In genomic region chr22:41745968-41746367, GRCh38 we compare ENCODE assay signal across 14 cellular contexts. TPM values are rescaled to one million over a fixed set of nuclear protein-coding genes. Genes with fewer than 3 reads are reported as not detected.
A peak's percentile ranks its signal among the peaks of the same experiment; 100 is the strongest.
DNase-seq lines count a peak whose midpoint lies in the region; ATAC-seq, FAIRE-seq and TF ChIP-seq lines count a peak whose summit lies in the region.
"Had no signal": no experiment of that assay in that cellular context is flagged by ENCODE, and none has a peak within 500 bp of the region (broad histone marks: within the 10 kb centered on the region; RNA-seq: fewer than 3 reads in every experiment).

No MANE protein-coding gene starts in this region.

- no peak overlapping the region for H3K4me3 Mint-ChIP-seq in stimulated activated memory B cell treated with anti-CD40 and anti-IgM and Interleukin-4, amounts not matched to agents 10 μg/mL and 1 μg/mL and 100 μg/mL, for 72 hours
- H3K4me3 Mint-ChIP-seq: CD4-positive, alpha-beta memory T cell; HFFc6 had no signal

- intact Hi-C loops in GM12878 (cut with micrococcal nuclease; ENCODE audit: unreplicated experiment), result loop anchor here (1.0 to 5.0 kb wide), 4 partner anchors 49 to 195 kb away; partner anchors contain the start of gene MEI1

- H3K36me3 ChIP-seq in GM12878 (ENCODE audit: control insufficient read depth in 2 of 2, insufficient read depth in 2 of 2, low read length in 1 of 2), result no peaks in the 10 kb centered on the region
- H3K36me3 ChIP-seq: BLaER1 had no signal

- DNase-seq in GM12865 (ENCODE audit: low read depth) (peak; percentile 45), GM12878 (ENCODE audit: low read depth, low spot score) (no peak), HEK293T (ENCODE audit: extremely low spot score) (no peak)
- no peak for DNase-seq in activated naive CD4-positive, alpha-beta T cell treated with Interleukin-2 at 50 U/mL for 16 hours
- DNase-seq: NCI-H524 treated with DMSO at 0.1 percent for 48 hours had no signal

- H3K9me3 Mint-ChIP-seq in stimulated activated memory B cell treated with anti-CD40 and anti-IgM and Interleukin-4, amounts not matched to agents 10 μg/mL and 1 μg/mL and 100 μg/mL, for 72 hours, result no peaks in the 10 kb centered on the region
- H3K9me3 Mint-ChIP-seq: CD4-positive, alpha-beta memory T cell; HFFc6 had no signal

- FAIRE-seq in GM12878 (lab: Jason Lieb, UNC), result no peak

- TF ChIP-seq CTCF in GM12865 (IDR thresholded peaks at IDR 0.05; ENCODE audit: insufficient read depth, low read depth, low read length, missing control alignments) (no peak), GM12878 (IDR thresholded peaks at IDR 0.05 in 2 of 3, conservative IDR thresholded peaks at IDR 0.05 in 1 of 3; ENCODE audit: control insufficient read depth in 2 of 3, extremely low read depth in 1 of 3, insufficient read depth in 1 of 3, low read depth in 3 of 3, low read length in 3 of 3) (no peak)

- peak overlapping the region; percentile 73 for H3K4me2 ChIP-seq in GM12878 (ENCODE audit: control insufficient read depth, insufficient read depth)
- H3K4me2 ChIP-seq: BLaER1, KMS-11 had no signal

- H3K27ac Mint-ChIP-seq in stimulated activated memory B cell treated with anti-CD40 and anti-IgM and Interleukin-4, amounts not matched to agents 10 μg/mL and 1 μg/mL and 100 μg/mL, for 72 hours, result peak overlapping the region; percentile 64
- H3K27ac Mint-ChIP-seq: HFFc6, T-helper 17 cell had no signal

- POLR2A ChIA-PET in GM12878 (lab: Charles Lee) (interaction anchor here (0.5 to 3.2 kb wide), 9 partner anchors 27 to 179 kb away, joined by 3 to 28 read pairs (median 6); partner anchors contain the start of genes CCDC134 and TNFRSF13C), HEK293T (lab: Yijun Ruan, JAX) (interaction anchor here (0.7 to 1.3 kb wide), 6 partner anchors 15 to 201 kb away, joined by 3 to 13 read pairs (median 3); partner anchors contain the start of genes CCDC134 and CENPM)

- no peak for TF ChIP-seq POLR2A in GM12878 (IDR thresholded peaks at IDR 0.05; ENCODE audit: low read depth, low read length)

- no peaks in the 10 kb centered on the region for H3K27me3 ChIP-seq in GM12878 (replicated peaks in 1 of 2; ENCODE audit: control insufficient read depth in 2 of 2, insufficient read depth in 2 of 2, low read length in 1 of 2)
- H3K27me3 ChIP-seq: BLaER1 had no signal

- H2AFZ ChIP-seq in GM12878 (ENCODE audit: control insufficient read depth, low read depth, low read length), result peak overlapping the region; percentile 46

- in situ Hi-C loops in GM12878 (cut with MboI), result no loop called here

- H3K79me2 ChIP-seq in GM12878 (ENCODE audit: control insufficient read depth, insufficient read depth, low read length), result no peaks in the 10 kb centered on the region

- H3K4me3 ChIP-seq in GM12865 (ENCODE audit: low read depth, low read length) (peak overlapping the region; percentile 33), GM12878 (peak overlapping the region; percentile 46; the same call in 1 of the 2 replicates)
- H3K4me3 ChIP-seq: BLaER1, SK-N-MC had no signal

- peaks cover 26% of the 10 kb centered on the region for H3K4me1 Mint-ChIP-seq in stimulated activated memory B cell treated with anti-CD40 and anti-IgM and Interleukin-4, amounts not matched to agents 10 μg/mL and 1 μg/mL and 100 μg/mL, for 72 hours

- no peaks in the 10 kb centered on the region for H3K9me3 ChIP-seq in GM12878 (replicated peaks; ENCODE audit: control insufficient read depth, insufficient read depth, low read length)
- H3K9me3 ChIP-seq: BLaER1 had no signal

- H4K20me1 ChIP-seq in GM12878 (ENCODE audit: control insufficient read depth, insufficient read depth), result no peaks in the 10 kb centered on the region
- H4K20me1 ChIP-seq: BLaER1 had no signal

- SMC1A ChIA-PET in GM12878 (lab: Charles Lee; ENCODE audit: uncharacterized antibody, unreplicated experiment), result interaction anchor here (1.1 to 4.0 kb wide), 21 partner anchors 10 to 197 kb away, joined by 3 to 42 read pairs (median 7); partner anchors contain the start of genes CCDC134 and MEI1

- peak overlapping the region; percentile 49; the same call in 1 of the 2 replicates for H3K9ac ChIP-seq in GM12878 (ENCODE audit: control insufficient read depth, insufficient read depth, low read length)
- H3K9ac ChIP-seq: BLaER1, KMS-11 had no signal

- peak overlapping the region; percentile 69 for H3K27ac ChIP-seq in GM12878 (ENCODE audit: control insufficient read depth, insufficient read depth)
- H3K27ac ChIP-seq: BLaER1, KMS-11, SK-N-MC had no signal

- H3K4me1 ChIP-seq in GM12878 (ENCODE audit: control insufficient read depth, insufficient read depth, low read length), result peaks cover 36% of the 10 kb centered on the region

- no peak for TF ChIP-seq RAD21 in GM12878 (IDR thresholded peaks at IDR 0.05; ENCODE audit: insufficient read depth, low read depth, low read length)

- CTCF ChIA-PET in GM12878 (lab: Yijun Ruan, JAX) (interaction anchor here (0.6 to 6.6 kb wide), 37 partner anchors 10 to 267 kb away, joined by 3 to 71 read pairs (median 6); partner anchors contain the start of genes CCDC134 and MEI1), HEK293T (lab: Yijun Ruan, JAX) (interaction anchor here (1.0 to 5.1 kb wide), 9 partner anchors 9 to 195 kb away, joined by 3 to 37 read pairs (median 7); no protein-coding TSS in a partner anchor)

- H3K27me3 Mint-ChIP-seq in stimulated activated memory B cell treated with anti-CD40 and anti-IgM and Interleukin-4, amounts not matched to agents 10 μg/mL and 1 μg/mL and 100 μg/mL, for 72 hours, result no peaks in the 10 kb centered on the region

- RAD21 ChIA-PET in GM12878 (lab: Charles Lee; ENCODE audit: unreplicated experiment), result interaction anchor here (0.8 to 3.8 kb wide), 18 partner anchors 10 to 197 kb away, joined by 3 to 35 read pairs (median 4); partner anchors contain the start of genes CCDC134, MEI1 and SNU13

- 20% methylated on average over 3 of the region's 3 CpGs for WGBS in GM12878 (ENCODE audit: insufficient coverage, insufficient replicate concordance, low lambda C conversion rate, missing lambda C conversion rate)

- TF ChIP-seq EP300 in GM12878 (IDR thresholded peaks at IDR 0.05; ENCODE audit: borderline replicate concordance in 1 of 2, control insufficient read depth in 1 of 2, low read depth in 2 of 2, low read length in 2 of 2), result peak in 1 of 2 experiments; percentile 11; a peak in 1 of 4 replicates

- no TSS peak for BruUV-seq in GM12878 (replicated peaks; lab: Mats Ljungman, UMichigan)

- no peaks in the 10 kb centered on the region for H3K36me3 Mint-ChIP-seq in stimulated activated memory B cell treated with anti-CD40 and anti-IgM and Interleukin-4, amounts not matched to agents 10 μg/mL and 1 μg/mL and 100 μg/mL, for 72 hours
- H3K36me3 Mint-ChIP-seq: CD4-positive, alpha-beta memory T cell had no signal

- ATAC-seq in HG03432 (IDR thresholded peaks at IDR 0.05; ENCODE audit: unreplicated experiment) (peak; percentile 21), GM12878 (peak; percentile 46), esophagus mucosa (no peak)
- ATAC-seq in stimulated activated memory B cell treated with anti-CD40 and anti-IgM and Interleukin-4, amounts not matched to agents 10 μg/mL and 1 μg/mL and 100 μg/mL, for 72 hours, result no peak

RNA-seq across cellular contexts. Expression of gene MEI1, which starts 46.7 kb away (rescaled TPM):
- 33.1 and 40.8 TPM in 2 replicates for total RNA-seq in GM12878 (2013; cell fraction: nucleolus; rRNA removed)
- total RNA-seq in GM12878 (2014; rRNA removed) (33.4 and 42.2 TPM in 2 replicates), GM12878 (2014; rRNA removed; fragmentation: Illumina TruSeq; extraction: Trizol) (28.1 and 30.3 TPM in 2 replicates), GM12878 (2021) (31.0 and 33.1 TPM in 2 replicates), esophagus mucosa (1.3 TPM)
- polyA plus RNA-seq in GM12878 (2011; ENCODE audit: low read depth), result 49.4 TPM
- polyA plus RNA-seq in GM12878 (2011; rRNA removed) (30.6 and 33.9 TPM in 2 replicates), GM12878 (2014; fragmentation: Illumina TruSeq; extraction: Trizol) (19.2 and 27.9 TPM in 2 replicates), GM12878 (2014; fragmentation: Nextera tagmentation; extraction: Ambion mirVana) (10 to 100 TPM; 32.3 to 37.7 TPM), GM12878 (2014; rRNA removed) (44.8 and 47.3 TPM in 2 replicates), GM12878 (2016; fragmentation: Nextera tagmentation; extraction: Ambion mirVana) (10 to 100 TPM; 48.8 to 48.9 TPM)
- polyA plus RNA-seq in GM12878 (2011; cell fraction: cytosol; rRNA removed), result 47.3 and 55.1 TPM in 2 replicates
- 44.9 and 61.2 TPM in 2 replicates for polyA plus RNA-seq in GM12878 (2011; cell fraction: nucleus; rRNA removed)
- polyA plus RNA-seq in GM12878 (2012), result 45.8 and 48.1 TPM in 2 replicates
- 25.2 and 39.6 TPM in 2 replicates for polyA minus RNA-seq in GM12878 (2011; rRNA and poly(A)+ RNA removed)
- 7.6 and 14.7 TPM in 2 replicates for polyA minus RNA-seq in GM12878 (2011; cell fraction: cytosol; rRNA and poly(A)+ RNA removed)
- polyA minus RNA-seq in GM12878 (2011; cell fraction: nucleus; rRNA and poly(A)+ RNA removed), result 21.6 and 23.9 TPM in 2 replicates

RNA-seq across cellular contexts. Expression of gene CCDC134, which starts 54.5 kb away (rescaled TPM):
- total RNA-seq in GM12878 (2013; cell fraction: nucleolus; rRNA removed), result 19.5 and 23.0 TPM in 2 replicates
- total RNA-seq in GM12878 (2014; rRNA removed), result 14.5 and 15.8 TPM in 2 replicates
- 11.8 and 13.6 TPM in 2 replicates for total RNA-seq in GM12878 (2014; rRNA removed; fragmentation: Illumina TruSeq; extraction: Trizol)
- 18.2 and 19.3 TPM in 2 replicates for total RNA-seq in GM12878 (2021)
- 2.9 TPM for polyA plus RNA-seq in GM12878 (2011; ENCODE audit: low read depth)
- 4.7 and 8.2 TPM in 2 replicates for polyA plus RNA-seq in GM12878 (2011; rRNA removed)
- 12.0 and 15.1 TPM in 2 replicates for polyA plus RNA-seq in GM12878 (2011; cell fraction: cytosol; rRNA removed)
- polyA plus RNA-seq in GM12878 (2011; cell fraction: nucleus; rRNA removed), result 12.0 and 13.9 TPM in 2 replicates
- 4.8 and 5.4 TPM in 2 replicates for polyA plus RNA-seq in GM12878 (2012)
- 9.1 and 10.6 TPM in 2 replicates for polyA plus RNA-seq in GM12878 (2014; fragmentation: Illumina TruSeq; extraction: Trizol)
- polyA plus RNA-seq in GM12878 (2014; fragmentation: Nextera tagmentation; extraction: Ambion mirVana), result 1 to 10 TPM in 1 of 2 experiments, under 1 TPM in 1; 0.35 to 1.2 TPM
- 10.7 and 14.0 TPM in 2 replicates for polyA plus RNA-seq in GM12878 (2014; rRNA removed)
- polyA plus RNA-seq in GM12878 (2016; fragmentation: Nextera tagmentation; extraction: Ambion mirVana), result 10 to 100 TPM; 12.8 to 14.4 TPM
- polyA minus RNA-seq in GM12878 (2011; rRNA and poly(A)+ RNA removed), result 22.6 and 41.9 TPM in 2 replicates
- 11.0 and 13.6 TPM in 2 replicates for polyA minus RNA-seq in GM12878 (2011; cell fraction: cytosol; rRNA and poly(A)+ RNA removed)
- 7.3 and 9.1 TPM in 2 replicates for polyA minus RNA-seq in GM12878 (2011; cell fraction: nucleus; rRNA and poly(A)+ RNA removed)
- 6.9 TPM for total RNA-seq in esophagus mucosa

RNA-seq across cellular contexts. Expression of gene SNU13, which starts 57.3 kb away (rescaled TPM):
- total RNA-seq in GM12878 (2013; cell fraction: nucleolus; rRNA removed), result 43.0 and 51.7 TPM in 2 replicates
- 196 and 204 TPM in 2 replicates for total RNA-seq in GM12878 (2014; rRNA removed)
- 153 and 157 TPM in 2 replicates for total RNA-seq in GM12878 (2014; rRNA removed; fragmentation: Illumina TruSeq; extraction: Trizol)
- 232 and 236 TPM in 2 replicates for total RNA-seq in GM12878 (2021)
- polyA plus RNA-seq in GM12878 (2011; ENCODE audit: low read depth), result 192 TPM
- polyA plus RNA-seq in GM12878 (2011; rRNA removed), result 158 and 265 TPM in 2 replicates
- 270 and 433 TPM in 2 replicates for polyA plus RNA-seq in GM12878 (2011; cell fraction: cytosol; rRNA removed)
- polyA plus RNA-seq in GM12878 (2011; cell fraction: nucleus; rRNA removed), result 170 and 206 TPM in 2 replicates
- polyA plus RNA-seq in GM12878 (2012), result 142 and 149 TPM in 2 replicates
- 123 and 211 TPM in 2 replicates for polyA plus RNA-seq in GM12878 (2014; fragmentation: Illumina TruSeq; extraction: Trizol)
- 100 to 1,000 TPM; 611 to 870 TPM for polyA plus RNA-seq in GM12878 (2014; fragmentation: Nextera tagmentation; extraction: Ambion mirVana)
- polyA plus RNA-seq in GM12878 (2014; rRNA removed), result 246 and 249 TPM in 2 replicates
- polyA plus RNA-seq in GM12878 (2016; fragmentation: Nextera tagmentation; extraction: Ambion mirVana), result 100 to 1,000 TPM; 457 to 472 TPM
- polyA minus RNA-seq in GM12878 (2011; rRNA and poly(A)+ RNA removed), result 105 and 142 TPM in 2 replicates
- polyA minus RNA-seq in GM12878 (2011; cell fraction: cytosol; rRNA and poly(A)+ RNA removed), result 37.7 and 51.7 TPM in 2 replicates
- polyA minus RNA-seq in GM12878 (2011; cell fraction: nucleus; rRNA and poly(A)+ RNA removed), result 27.7 and 41.9 TPM in 2 replicates
- 105 TPM for total RNA-seq in esophagus mucosa

Comparison
In these comparisons a context has a peak if more than half of its experiments do, and no peak if none do; other contexts are left out.
1. ATAC-seq: peak in HG03432 (single experiment) and GM12878 (single experiment); none in stimulated activated memory B cell treated with anti-CD40 and anti-IgM and Interleukin-4, amounts not matched to agents 10 μg/mL and 1 μg/mL and 100 μg/mL, for 72 hours (single experiment) and esophagus mucosa (single experiment).
2. RNA of gene MEI1, which starts 46.7 kb away (total RNA-seq): 28.1 to 42.2 TPM in GM12878; 1.3 TPM in esophagus mucosa (single experiment); every median in the first group is over 10 times any median in the second.